In genomic region chr22:42180349-42180842, GRCh38 we compare ENCODE assay signal across 10 cellular contexts. TPM values are rescaled to one million over a fixed set of nuclear protein-coding genes. Genes with fewer than 3 reads are reported as not detected.
DNase-seq lines count a peak whose midpoint lies in the region; ATAC-seq and TF ChIP-seq lines count a peak whose summit lies in the region.
"Had no signal": no experiment of that assay in that cellular context is flagged by ENCODE, and none has a peak within 500 bp of the region (broad histone marks: within the 10 kb centered on the region; RNA-seq: fewer than 3 reads in every experiment).

No MANE protein-coding gene starts in this region.

- peak overlapping the region; percentile 54 for H3K4me3 Mint-ChIP-seq in activated T-cell treated with anti-CD3 and anti-CD28 coated beads, Interleukin-2, amount 50 U/mL, for 24 hours
- no peak overlapping the region for H3K4me3 Mint-ChIP-seq in stimulated activated naive B cell treated with anti-CD40 and anti-IgM and Interleukin-4, amounts not matched to agents 10 μg/mL and 1 μg/mL and 100 μg/mL, for 72 hours

- 54 to 63% (median 58%) methylated on average over 6 of the region's 6 CpGs for WGBS in heart left ventricle, 4 donors

- intact Hi-C loops in heart left ventricle (cut with DNase I), result loop anchor here in 2 of 10 donors (10.0 kb wide), 1 partner anchor 84 kb away; no protein-coding TSS in a partner anchor

- H3K27ac ChIP-seq in heart left ventricle, result peak overlapping the region in 2 of 12 donors; percentile 26 to 50
- H3K27ac ChIP-seq: VCaP had no signal

- peak overlapping the region; percentile 93 for H3K27ac Mint-ChIP-seq in activated T-cell treated with anti-CD3 and anti-CD28 coated beads, Interleukin-2, amount 50 U/mL, for 24 hours
- H3K27ac Mint-ChIP-seq in stimulated activated naive B cell treated with anti-CD40 and anti-IgM and Interleukin-4, amounts not matched to agents 10 μg/mL and 1 μg/mL and 100 μg/mL, for 72 hours, result peak overlapping the region; percentile 14

- no peaks in the 10 kb centered on the region for H3K9me3 Mint-ChIP-seq in activated T-cell treated with anti-CD3 and anti-CD28 coated beads, Interleukin-2, amount 50 U/mL, for 24 hours
- H3K9me3 Mint-ChIP-seq in stimulated activated naive B cell treated with anti-CD40 and anti-IgM and Interleukin-4, amounts not matched to agents 10 μg/mL and 1 μg/mL and 100 μg/mL, for 72 hours, result no peaks in the 10 kb centered on the region

- H3K4me1 ChIP-seq in heart left ventricle (peaks cover 0 to 14% (median 8%) of the 10 kb centered on the region in 12 donors), BE2C (no peaks in the 10 kb centered on the region)

- H3K9me3 ChIP-seq in MG63, result no peaks in the 10 kb centered on the region
- H3K9me3 ChIP-seq in heart left ventricle, result no peaks in the 10 kb centered on the region
- no peaks in the 10 kb centered on the region for H3K9me3 ChIP-seq in BE2C

- H3K36me3 ChIP-seq in MG63, result peaks cover 12% of the 10 kb centered on the region
- peaks cover 0 to 15% (median 0%) of the 10 kb centered on the region in 9 donors for H3K36me3 ChIP-seq in heart left ventricle
- peaks cover 4% of the 10 kb centered on the region; the same call in 1 of the 2 replicates for H3K36me3 ChIP-seq in BE2C

- peaks cover 57% of the 10 kb centered on the region for H3K36me3 Mint-ChIP-seq in activated T-cell treated with anti-CD3 and anti-CD28 coated beads, Interleukin-2, amount 50 U/mL, for 24 hours (ENCODE audit: low read depth)
- peaks cover 17 to 34% of the 10 kb centered on the region in 2 donors for H3K36me3 Mint-ChIP-seq in stimulated activated naive B cell treated with anti-CD40 and anti-IgM and Interleukin-4, amounts not matched to agents 10 μg/mL and 1 μg/mL and 100 μg/mL, for 72 hours

- DNase-seq in MG63 (peak; percentile 12), heart left ventricle (peak in 1 of 5 donors; percentile 43), BE2C (no peak), NCI-H1417 treated with DMSO at 0.1 percent for 48 hours (lab: John Stamatoyannopoulos, UW) (no peak)
- no peak for DNase-seq in activated T-cell treated with anti-CD3 and anti-CD28 coated beads, Interleukin-2, amount 50 U/mL, for 24 hours
- DNase-seq in stimulated activated naive B cell treated with anti-CD40 and anti-IgM and Interleukin-4, amounts not matched to agents 10 μg/mL and 1 μg/mL and 100 μg/mL, for 72 hours, result no peak

- peak in 3 of 4 donors; percentile 58 to 76 (median 72) for ATAC-seq in heart left ventricle
- ATAC-seq in stimulated activated naive B cell treated with anti-CD40 and anti-IgM and Interleukin-4, amounts not matched to agents 10 μg/mL and 1 μg/mL and 100 μg/mL, for 72 hours (replicated peaks), result no peak
- ATAC-seq in HG02884 (IDR thresholded peaks at IDR 0.05; ENCODE audit: unreplicated experiment), result no peak
- no peak for ATAC-seq in GM18519 (IDR thresholded peaks at IDR 0.05; ENCODE audit: low FRiP score, unreplicated experiment)
- ATAC-seq: HCT116 had no signal

- H3K27me3 Mint-ChIP-seq in activated T-cell treated with anti-CD3 and anti-CD28 coated beads, Interleukin-2, amount 50 U/mL, for 24 hours, result no peaks in the 10 kb centered on the region
- H3K27me3 Mint-ChIP-seq in stimulated activated naive B cell treated with anti-CD40 and anti-IgM and Interleukin-4, amounts not matched to agents 10 μg/mL and 1 μg/mL and 100 μg/mL, for 72 hours, result no peaks in the 10 kb centered on the region

- TF ChIP-seq CTCF in heart left ventricle (IDR thresholded peaks at IDR 0.05) (no peak), BE2C (IDR thresholded peaks at IDR 0.05; ENCODE audit: low read depth, low read length) (no peak)

- no peak for TF ChIP-seq POLR2A in heart left ventricle (IDR thresholded peaks at IDR 0.05)

- no peaks in the 10 kb centered on the region for H3K27me3 ChIP-seq in MG63
- H3K27me3 ChIP-seq in heart left ventricle, result no peaks in the 10 kb centered on the region
- H3K27me3 ChIP-seq in BE2C, result no peaks in the 10 kb centered on the region

- H3K4me3 ChIP-seq in MG63, result no peak overlapping the region
- no peak overlapping the region for H3K4me3 ChIP-seq in heart left ventricle
- H3K4me3 ChIP-seq in BE2C (ENCODE audit: low read depth, low read length), result no peak overlapping the region

- peaks cover 91% of the 10 kb centered on the region for H3K4me1 Mint-ChIP-seq in activated T-cell treated with anti-CD3 and anti-CD28 coated beads, Interleukin-2, amount 50 U/mL, for 24 hours (ENCODE audit: low read depth)
- peaks cover 21 to 40% of the 10 kb centered on the region in 2 donors for H3K4me1 Mint-ChIP-seq in stimulated activated naive B cell treated with anti-CD40 and anti-IgM and Interleukin-4, amounts not matched to agents 10 μg/mL and 1 μg/mL and 100 μg/mL, for 72 hours

RNA-seq across cellular contexts. Expression of gene CYP2D6, which starts 49.8 kb away (rescaled TPM):
- 0.91 and 2.7 TPM in 2 replicates for total RNA-seq in MG63 (2014; rRNA removed; shearing (Covaris generic); ENCODE audit: low replicate concordance)
- total RNA-seq in heart left ventricle, result under 1 TPM in 8 of 9 donors, not detected in 1; 0.12 to 0.47 (median 0.30) TPM
- under 1 TPM; 0.19 to 0.23 TPM for polyA plus RNA-seq in heart left ventricle
- polyA plus RNA-seq in BE2C (2012; ENCODE audit: insufficient read depth, insufficient read length, low read depth), result 6.7 TPM

Comparison
In these comparisons a context has a peak if more than half of its experiments do, and no peak if none do; other contexts are left out.
1. ATAC-seq: peak in heart left ventricle (3 of 4); none in stimulated activated naive B cell treated with anti-CD40 and anti-IgM and Interleukin-4, amounts not matched to agents 10 μg/mL and 1 μg/mL and 100 μg/mL, for 72 hours (0 of 2), HG02884 (single experiment) and GM18519 (single experiment).